15 cellular contexts compared by ENCODE assay signal in genomic region chr12:97173672-97174385, GRCh38.
DNase-seq lines count a peak whose midpoint lies in the region; ATAC-seq, FAIRE-seq and TF ChIP-seq lines count a peak whose summit lies in the region.
"Had no signal": no experiment of that assay in that cellular context is flagged by ENCODE, and none has a peak within 500 bp of the region (broad histone marks: within the 10 kb centered on the region; RNA-seq: fewer than 3 reads in every experiment).

No MANE protein-coding gene starts in this region.

- no peak overlapping the region for H3K14ac ChIP-seq in mesenchymal stem cell (ENCODE audit: low read length in 2 of 2)

- H2BK15ac ChIP-seq in mesenchymal stem cell (ENCODE audit: low read depth, poor library complexity, severe bottlenecking) = no peak overlapping the region

- FAIRE-seq in HTR-8/SVneo (lab: Jason Lieb, UNC) = no peak
- FAIRE-seq: GM12878, GM18507, HepG2 had no signal

- H2AFZ ChIP-seq in mesenchymal stem cell (ENCODE audit: low read depth, low read length) = no peak overlapping the region

- no peak overlapping the region for H3K4me2 ChIP-seq in mesenchymal stem cell (ENCODE audit: low read length, poor library complexity, severe bottlenecking)
- H3K4me2 ChIP-seq: BLaER1 had no signal

- H3K18ac ChIP-seq in mesenchymal stem cell (ENCODE audit: low read depth in 1 of 2, low read length in 2 of 2) = no peak overlapping the region

- no peak overlapping the region for H2BK5ac ChIP-seq in mesenchymal stem cell (ENCODE audit: low read depth, low read length, poor library complexity, severe bottlenecking)

- H3K27ac Mint-ChIP-seq in WTC11 = no peak overlapping the region; the same call in 1 of the 2 replicates
- H3K27ac Mint-ChIP-seq: CD4-positive, CD25-positive, alpha-beta regulatory T cell had no signal

- no peak for TF ChIP-seq CTCF in WTC11 (IDR thresholded peaks at IDR 0.05)

- H2BK12ac ChIP-seq in mesenchymal stem cell (ENCODE audit: low read length in 2 of 2) = no peak overlapping the region

- H3K27me3 Mint-ChIP-seq in WTC11 (ENCODE audit: low read depth) = no peaks in the 10 kb centered on the region

- H3K4me3 Mint-ChIP-seq in WTC11 = no peak overlapping the region
- H3K4me3 Mint-ChIP-seq: CD4-positive, CD25-positive, alpha-beta regulatory T cell had no signal

- no peak overlapping the region for H3K4ac ChIP-seq in mesenchymal stem cell (ENCODE audit: low read depth in 1 of 2, low read length in 2 of 2)

- WGBS in mesenchymal stem cell = 63% methylated on average over 4 of the region's 4 CpGs

- POLR2A ChIA-PET in WTC11 (lab: Charles Lee) = no interaction called here

- H3K4me1 Mint-ChIP-seq in WTC11 = peaks cover 17% of the 10 kb centered on the region
- H3K4me1 Mint-ChIP-seq: CD4-positive, CD25-positive, alpha-beta regulatory T cell had no signal

- no peaks in the 10 kb centered on the region for H3K9me3 ChIP-seq in mesenchymal stem cell (ENCODE audit: control insufficient read depth, low read length)

- H3K23ac ChIP-seq in mesenchymal stem cell (ENCODE audit: low read length in 2 of 2) = no peak overlapping the region

- ATAC-seq in WTC11 = peak; percentile 56
- no peak for ATAC-seq in GM19452 (IDR thresholded peaks at IDR 0.05; ENCODE audit: unreplicated experiment)
- ATAC-seq: GM12878, HepG2 had no signal

- H4K8ac ChIP-seq in mesenchymal stem cell (ENCODE audit: low read length) = no peak overlapping the region

- H3K27me3 ChIP-seq in mesenchymal stem cell (ENCODE audit: control insufficient read depth in 1 of 2, insufficient read depth in 1 of 2, low read length in 2 of 2) = no peaks in the 10 kb centered on the region
- H3K27me3 ChIP-seq: BLaER1 had no signal

- no peak overlapping the region for H3K27ac ChIP-seq in mesenchymal stem cell (ENCODE audit: low read length, poor library complexity, severe bottlenecking)
- H3K27ac ChIP-seq: 22Rv1, BLaER1 had no signal

- peaks cover 14% of the 10 kb centered on the region for H3K9me3 Mint-ChIP-seq in WTC11

- peaks cover 2% of the 10 kb centered on the region for H3K4me1 ChIP-seq in mesenchymal stem cell (ENCODE audit: control insufficient read depth, insufficient read depth, low read depth, low read length)
- H3K4me1 ChIP-seq: BLaER1 had no signal

- no peak overlapping the region for H3K9ac ChIP-seq in mesenchymal stem cell (ENCODE audit: low read length)
- H3K9ac ChIP-seq: BLaER1 had no signal

- peak overlapping the region; percentile 65 for H2AK5ac ChIP-seq in mesenchymal stem cell (ENCODE audit: low read length, severe bottlenecking)

- H3K4me3 ChIP-seq in mesenchymal stem cell (ENCODE audit: insufficient read depth in 1 of 2, low read depth in 1 of 2, low read length in 2 of 2) = no peak overlapping the region
- H3K4me3 ChIP-seq: BLaER1, GM12878 had no signal

- CTCF ChIA-PET in WTC11 (lab: Charles Lee) = interaction anchor here (0.8 to 1.2 kb wide), 2 partner anchors 18 to 25 kb away, joined by 3 to 6 read pairs; no protein-coding TSS in a partner anchor

- H3K36me3 ChIP-seq in mesenchymal stem cell (ENCODE audit: control insufficient read depth in 1 of 2, insufficient read depth in 2 of 2, low read depth in 1 of 2, low read length in 2 of 2) = no peaks in the 10 kb centered on the region
- H3K36me3 ChIP-seq: BLaER1 had no signal

- no peak overlapping the region for H2BK120ac ChIP-seq in mesenchymal stem cell (ENCODE audit: low read depth, low read length)

- no peak overlapping the region for H4K91ac ChIP-seq in mesenchymal stem cell (ENCODE audit: low read length)

- H3K79me1 ChIP-seq in mesenchymal stem cell (replicated peaks; ENCODE audit: low read length, poor library complexity, severe bottlenecking) = no peaks in the 10 kb centered on the region

- peak; percentile 4 for DNase-seq in DMS 273 (lab: John Stamatoyannopoulos, UW; ENCODE audit: unreplicated experiment)
- DNase-seq in DMS 273 treated with DMSO at 0.1 percent for 48 hours (lab: John Stamatoyannopoulos, UW) = no peak
- DNase-seq in WTC11 (ENCODE audit: low spot score) = no peak
- DNase-seq in mesenchymal stem cell = no peak
- DNase-seq in retina = peak; percentile 63
- no peak for DNase-seq in cerebellar nuclear complex (lab: John Stamatoyannopoulos, UW)
- no peak for DNase-seq in HTR-8/SVneo (ENCODE audit: insufficient read length, low spot score)
- DNase-seq: CD4-positive, CD25-positive, alpha-beta regulatory T cell; DMS79 had no signal

- no peaks in the 10 kb centered on the region for H3K36me3 Mint-ChIP-seq in WTC11
- H3K36me3 Mint-ChIP-seq: CD4-positive, CD25-positive, alpha-beta regulatory T cell had no signal

TF ChIP-seq in WTC11, 78 proteins besides CTCF, POLR2A, EP300 and RAD21:
- TF ChIP-seq MXD4 (CRISPR knock-in tag; IDR thresholded peaks at IDR 0.05; ENCODE audit: borderline replicate concordance) = no peak

Comparison
In these comparisons a context has a peak if more than half of its experiments do, and no peak if none do; other contexts are left out.
1. DNase-seq: peak in DMS 273 (single experiment) and retina (single experiment); none in DMS 273 treated with DMSO at 0.1 percent for 48 hours (single experiment), WTC11 (single experiment), mesenchymal stem cell (single experiment), cerebellar nuclear complex (0 of 2) and HTR-8/SVneo (single experiment).